ENCODE assay signal across 9 cellular contexts in the genomic region with DNA sequence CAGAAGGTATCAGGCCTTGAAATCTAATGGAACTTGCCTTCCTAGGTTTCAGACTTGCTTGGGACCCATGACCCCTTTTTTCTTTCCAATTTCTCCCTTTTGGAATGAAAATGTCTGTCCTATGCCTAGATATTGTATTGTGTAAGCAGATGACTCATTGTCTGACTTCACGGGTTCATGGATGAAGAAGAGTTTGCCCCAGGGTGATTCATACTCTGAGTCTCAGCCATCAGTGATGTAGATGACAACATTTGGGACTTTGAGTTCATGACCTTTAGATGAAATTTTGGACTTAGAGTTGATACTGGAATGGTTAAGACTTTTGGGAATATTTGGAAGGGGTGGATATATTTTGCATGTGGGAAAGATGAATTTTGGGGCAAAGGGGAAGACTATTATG. TPM values are rescaled to one million over a fixed set of nuclear protein-coding genes. Genes with fewer than 3 reads are reported as not detected.
DNase-seq lines count a peak whose midpoint lies in the region; ATAC-seq and TF ChIP-seq lines count a peak whose summit lies in the region.
"Had no signal": no experiment of that assay in that cellular context is flagged by ENCODE, and none has a peak within 500 bp of the region (broad histone marks: within the 10 kb centered on the region; RNA-seq: fewer than 3 reads in every experiment).

No MANE protein-coding gene starts in this region.

- TF ChIP-seq POLR2A in NB4 (IDR thresholded peaks at IDR 0.05; ENCODE audit: extremely low read depth, insufficient read length) = no peak

- no peak overlapping the region for H3K27ac Mint-ChIP-seq in activated T-helper 1 cell treated with anti-CD3 and anti-CD28 coated beads, Interleukin-12 subunit alpha, Interleukin-12 subunit beta, Interleukin-2, Interleukin-4 antibody, amounts not matched to agents 30 ng/mL and 10 ng/mL and 1 ng/mL, durations not matched to agents 14 hours and 24 hours and 36 hours

- H3K27me3 Mint-ChIP-seq in activated T-helper 1 cell treated with anti-CD3 and anti-CD28 coated beads, Interleukin-12 subunit alpha, Interleukin-12 subunit beta, Interleukin-2, Interleukin-4 antibody, amounts not matched to agents 30 ng/mL and 10 ng/mL and 1 ng/mL, durations not matched to agents 14 hours and 24 hours and 36 hours (ENCODE audit: insufficient read depth) = peaks cover 3% of the 10 kb centered on the region

- intact Hi-C loops in sciatic nerve (cut with DNase I) = loop anchor here (10.0 kb wide), 1 partner anchor 109 kb away; no protein-coding TSS in a partner anchor
- intact Hi-C loops in activated T-helper 1 cell treated with anti-CD3 and anti-CD28 coated beads, Interleukin-12 subunit alpha, Interleukin-12 subunit beta, Interleukin-2, Interleukin-4 antibody, amounts not matched to agents 30 ng/mL and 10 ng/mL and 1 ng/mL, durations not matched to agents 14 hours and 24 hours and 36 hours (cut with micrococcal nuclease) = loop anchor here (5.0 to 10.0 kb wide), 2 partner anchors 183 to 241 kb away; a partner anchor contains a TSS

- peak; percentile 63 for DNase-seq in NB4 (ENCODE audit: low read depth)
- peak; percentile 66 for DNase-seq in epithelial cell of proximal tubule (ENCODE audit: low read depth)
- no peak for DNase-seq in sciatic nerve (ENCODE audit: low spot score)
- DNase-seq in activated T-helper 1 cell treated with anti-CD3 and anti-CD28 coated beads, Interleukin-12 subunit alpha, Interleukin-12 subunit beta, Interleukin-2, Interleukin-4 antibody, amounts not matched to agents 30 ng/mL and 10 ng/mL and 1 ng/mL, durations not matched to agents 14 hours and 24 hours and 36 hours (ENCODE audit: low spot score) = no peak
- DNase-seq in NCI-H526 (lab: John Stamatoyannopoulos, UW) = no peak
- DNase-seq: activated naive CD4-positive, alpha-beta T cell had no signal

- no peaks in the 10 kb centered on the region for H3K9me3 Mint-ChIP-seq in activated T-helper 1 cell treated with anti-CD3 and anti-CD28 coated beads, Interleukin-12 subunit alpha, Interleukin-12 subunit beta, Interleukin-2, Interleukin-4 antibody, amounts not matched to agents 30 ng/mL and 10 ng/mL and 1 ng/mL, durations not matched to agents 14 hours and 24 hours and 36 hours

- TF ChIP-seq CTCF in NB4 (IDR thresholded peaks at IDR 0.05; ENCODE audit: low read depth, low read length) (no peak), epithelial cell of proximal tubule (conservative IDR thresholded peaks at IDR 0.05; ENCODE audit: low read depth, low read length) (no peak)

- H3K4me1 Mint-ChIP-seq in activated T-helper 1 cell treated with anti-CD3 and anti-CD28 coated beads, Interleukin-12 subunit alpha, Interleukin-12 subunit beta, Interleukin-2, Interleukin-4 antibody, amounts not matched to agents 30 ng/mL and 10 ng/mL and 1 ng/mL, durations not matched to agents 14 hours and 24 hours and 36 hours (ENCODE audit: low read depth) = no peaks in the 10 kb centered on the region

- H3K4me3 Mint-ChIP-seq in activated T-helper 1 cell treated with anti-CD3 and anti-CD28 coated beads, Interleukin-12 subunit alpha, Interleukin-12 subunit beta, Interleukin-2, Interleukin-4 antibody, amounts not matched to agents 30 ng/mL and 10 ng/mL and 1 ng/mL, durations not matched to agents 14 hours and 24 hours and 36 hours = no peak overlapping the region

- ATAC-seq in GM18907 (IDR thresholded peaks at IDR 0.05; ENCODE audit: unreplicated experiment) (peak; percentile 42), sciatic nerve (peak; percentile 92), GM21381 (IDR thresholded peaks at IDR 0.05; ENCODE audit: unreplicated experiment) (no peak)

- H3K4me3 ChIP-seq in NB4 (ENCODE audit: low read depth, low read length) (no peak overlapping the region), epithelial cell of proximal tubule (ENCODE audit: low read depth, low read length) (no peak overlapping the region)
- H3K4me3 ChIP-seq: SK-N-MC had no signal

- no peaks in the 10 kb centered on the region for H3K36me3 Mint-ChIP-seq in activated T-helper 1 cell treated with anti-CD3 and anti-CD28 coated beads, Interleukin-12 subunit alpha, Interleukin-12 subunit beta, Interleukin-2, Interleukin-4 antibody, amounts not matched to agents 30 ng/mL and 10 ng/mL and 1 ng/mL, durations not matched to agents 14 hours and 24 hours and 36 hours (ENCODE audit: low read depth)

RNA-seq across cellular contexts. Expression of a gene that starts 11.2 kb away (rescaled TPM):
- total RNA-seq in epithelial cell of proximal tubule (not detected in 2 replicates), sciatic nerve (not detected)
- not detected in 2 replicates for total RNA-seq in activated T-helper 1 cell treated with anti-CD3 and anti-CD28 coated beads, Interleukin-12 subunit alpha, Interleukin-12 subunit beta, Interleukin-2, Interleukin-4 antibody, amounts not matched to agents 30 ng/mL and 10 ng/mL and 1 ng/mL, durations not matched to agents 14 hours and 24 hours and 36 hours

RNA-seq across cellular contexts. Expression of a gene that starts 38.2 kb away (rescaled TPM):
- total RNA-seq in epithelial cell of proximal tubule (not detected in 2 replicates), sciatic nerve (not detected)
- not detected in 2 replicates for total RNA-seq in activated T-helper 1 cell treated with anti-CD3 and anti-CD28 coated beads, Interleukin-12 subunit alpha, Interleukin-12 subunit beta, Interleukin-2, Interleukin-4 antibody, amounts not matched to agents 30 ng/mL and 10 ng/mL and 1 ng/mL, durations not matched to agents 14 hours and 24 hours and 36 hours

RNA-seq across cellular contexts. Expression of a gene that starts 40.8 kb away (rescaled TPM):
- not detected in 2 replicates for total RNA-seq in epithelial cell of proximal tubule
- not detected for total RNA-seq in sciatic nerve
- total RNA-seq in activated T-helper 1 cell treated with anti-CD3 and anti-CD28 coated beads, Interleukin-12 subunit alpha, Interleukin-12 subunit beta, Interleukin-2, Interleukin-4 antibody, amounts not matched to agents 30 ng/mL and 10 ng/mL and 1 ng/mL, durations not matched to agents 14 hours and 24 hours and 36 hours = not detected in 2 replicates

RNA-seq across cellular contexts. Expression of a gene that starts 56.8 kb away (rescaled TPM):
- total RNA-seq in epithelial cell of proximal tubule (not detected in 2 replicates), sciatic nerve (not detected)
- not detected in 2 replicates for total RNA-seq in activated T-helper 1 cell treated with anti-CD3 and anti-CD28 coated beads, Interleukin-12 subunit alpha, Interleukin-12 subunit beta, Interleukin-2, Interleukin-4 antibody, amounts not matched to agents 30 ng/mL and 10 ng/mL and 1 ng/mL, durations not matched to agents 14 hours and 24 hours and 36 hours

Comparison
In these comparisons a context has a peak if more than half of its experiments do, and no peak if none do; other contexts are left out.
1. DNase-seq: peak in NB4 (single experiment) and epithelial cell of proximal tubule (single experiment); none in sciatic nerve (single experiment), activated T-helper 1 cell treated with anti-CD3 and anti-CD28 coated beads, Interleukin-12 subunit alpha, Interleukin-12 subunit beta, Interleukin-2, Interleukin-4 antibody, amounts not matched to agents 30 ng/mL and 10 ng/mL and 1 ng/mL, durations not matched to agents 14 hours and 24 hours and 36 hours (single experiment) and NCI-H526 (0 of 2).